1 cellular context compared by ENCODE assay signal in the genomic region with DNA sequence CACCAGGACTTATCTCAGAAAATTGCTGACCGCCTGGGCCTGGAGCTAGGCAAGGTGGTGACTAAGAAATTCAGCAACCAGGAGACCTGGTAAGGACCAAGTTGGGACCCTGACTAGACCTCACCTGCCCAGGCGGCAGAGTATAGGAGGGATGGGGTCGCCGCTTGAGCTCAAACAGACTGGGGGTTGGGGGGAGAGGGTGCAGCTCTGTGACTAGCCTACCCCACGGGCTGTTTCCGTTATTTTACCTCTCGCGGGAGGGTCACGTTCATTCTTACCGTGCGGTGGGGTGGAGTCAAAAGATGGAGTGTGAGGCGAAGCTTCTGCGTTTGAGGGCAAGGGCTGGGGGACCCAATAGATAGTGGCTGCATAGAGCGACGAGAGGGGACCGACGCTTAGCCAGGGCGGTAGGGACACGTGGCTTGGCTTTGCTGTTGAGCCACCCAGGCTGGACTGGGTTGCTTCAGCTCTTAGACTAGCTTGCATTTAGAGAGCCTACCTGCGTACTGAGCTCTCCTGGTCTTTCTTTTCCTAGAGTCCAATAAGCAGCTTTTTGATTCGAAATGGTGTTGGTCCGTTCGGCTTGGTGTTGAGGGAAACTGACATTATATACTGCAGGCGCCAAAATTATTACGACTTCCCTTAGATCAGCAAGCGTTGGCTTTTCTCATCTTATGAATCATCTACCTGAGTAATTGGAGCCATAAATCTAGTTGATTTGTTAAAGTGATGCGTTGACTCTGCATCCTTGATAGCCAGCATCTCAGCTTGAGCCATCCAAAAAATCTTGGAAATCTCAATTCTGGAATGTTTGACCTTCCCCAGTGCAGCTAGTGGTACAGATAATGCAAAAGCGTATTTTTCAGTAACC.
A peak's percentile ranks its signal among the peaks of the same experiment; 100 is the strongest.
TF ChIP-seq lines count a peak whose summit lies in the region.

No MANE protein-coding gene starts in this region.

TF ChIP-seq in K562, 482 proteins besides CTCF, POLR2A, EP300 and RAD21 (continues in another document):
- TF ChIP-seq, protein P1, sequence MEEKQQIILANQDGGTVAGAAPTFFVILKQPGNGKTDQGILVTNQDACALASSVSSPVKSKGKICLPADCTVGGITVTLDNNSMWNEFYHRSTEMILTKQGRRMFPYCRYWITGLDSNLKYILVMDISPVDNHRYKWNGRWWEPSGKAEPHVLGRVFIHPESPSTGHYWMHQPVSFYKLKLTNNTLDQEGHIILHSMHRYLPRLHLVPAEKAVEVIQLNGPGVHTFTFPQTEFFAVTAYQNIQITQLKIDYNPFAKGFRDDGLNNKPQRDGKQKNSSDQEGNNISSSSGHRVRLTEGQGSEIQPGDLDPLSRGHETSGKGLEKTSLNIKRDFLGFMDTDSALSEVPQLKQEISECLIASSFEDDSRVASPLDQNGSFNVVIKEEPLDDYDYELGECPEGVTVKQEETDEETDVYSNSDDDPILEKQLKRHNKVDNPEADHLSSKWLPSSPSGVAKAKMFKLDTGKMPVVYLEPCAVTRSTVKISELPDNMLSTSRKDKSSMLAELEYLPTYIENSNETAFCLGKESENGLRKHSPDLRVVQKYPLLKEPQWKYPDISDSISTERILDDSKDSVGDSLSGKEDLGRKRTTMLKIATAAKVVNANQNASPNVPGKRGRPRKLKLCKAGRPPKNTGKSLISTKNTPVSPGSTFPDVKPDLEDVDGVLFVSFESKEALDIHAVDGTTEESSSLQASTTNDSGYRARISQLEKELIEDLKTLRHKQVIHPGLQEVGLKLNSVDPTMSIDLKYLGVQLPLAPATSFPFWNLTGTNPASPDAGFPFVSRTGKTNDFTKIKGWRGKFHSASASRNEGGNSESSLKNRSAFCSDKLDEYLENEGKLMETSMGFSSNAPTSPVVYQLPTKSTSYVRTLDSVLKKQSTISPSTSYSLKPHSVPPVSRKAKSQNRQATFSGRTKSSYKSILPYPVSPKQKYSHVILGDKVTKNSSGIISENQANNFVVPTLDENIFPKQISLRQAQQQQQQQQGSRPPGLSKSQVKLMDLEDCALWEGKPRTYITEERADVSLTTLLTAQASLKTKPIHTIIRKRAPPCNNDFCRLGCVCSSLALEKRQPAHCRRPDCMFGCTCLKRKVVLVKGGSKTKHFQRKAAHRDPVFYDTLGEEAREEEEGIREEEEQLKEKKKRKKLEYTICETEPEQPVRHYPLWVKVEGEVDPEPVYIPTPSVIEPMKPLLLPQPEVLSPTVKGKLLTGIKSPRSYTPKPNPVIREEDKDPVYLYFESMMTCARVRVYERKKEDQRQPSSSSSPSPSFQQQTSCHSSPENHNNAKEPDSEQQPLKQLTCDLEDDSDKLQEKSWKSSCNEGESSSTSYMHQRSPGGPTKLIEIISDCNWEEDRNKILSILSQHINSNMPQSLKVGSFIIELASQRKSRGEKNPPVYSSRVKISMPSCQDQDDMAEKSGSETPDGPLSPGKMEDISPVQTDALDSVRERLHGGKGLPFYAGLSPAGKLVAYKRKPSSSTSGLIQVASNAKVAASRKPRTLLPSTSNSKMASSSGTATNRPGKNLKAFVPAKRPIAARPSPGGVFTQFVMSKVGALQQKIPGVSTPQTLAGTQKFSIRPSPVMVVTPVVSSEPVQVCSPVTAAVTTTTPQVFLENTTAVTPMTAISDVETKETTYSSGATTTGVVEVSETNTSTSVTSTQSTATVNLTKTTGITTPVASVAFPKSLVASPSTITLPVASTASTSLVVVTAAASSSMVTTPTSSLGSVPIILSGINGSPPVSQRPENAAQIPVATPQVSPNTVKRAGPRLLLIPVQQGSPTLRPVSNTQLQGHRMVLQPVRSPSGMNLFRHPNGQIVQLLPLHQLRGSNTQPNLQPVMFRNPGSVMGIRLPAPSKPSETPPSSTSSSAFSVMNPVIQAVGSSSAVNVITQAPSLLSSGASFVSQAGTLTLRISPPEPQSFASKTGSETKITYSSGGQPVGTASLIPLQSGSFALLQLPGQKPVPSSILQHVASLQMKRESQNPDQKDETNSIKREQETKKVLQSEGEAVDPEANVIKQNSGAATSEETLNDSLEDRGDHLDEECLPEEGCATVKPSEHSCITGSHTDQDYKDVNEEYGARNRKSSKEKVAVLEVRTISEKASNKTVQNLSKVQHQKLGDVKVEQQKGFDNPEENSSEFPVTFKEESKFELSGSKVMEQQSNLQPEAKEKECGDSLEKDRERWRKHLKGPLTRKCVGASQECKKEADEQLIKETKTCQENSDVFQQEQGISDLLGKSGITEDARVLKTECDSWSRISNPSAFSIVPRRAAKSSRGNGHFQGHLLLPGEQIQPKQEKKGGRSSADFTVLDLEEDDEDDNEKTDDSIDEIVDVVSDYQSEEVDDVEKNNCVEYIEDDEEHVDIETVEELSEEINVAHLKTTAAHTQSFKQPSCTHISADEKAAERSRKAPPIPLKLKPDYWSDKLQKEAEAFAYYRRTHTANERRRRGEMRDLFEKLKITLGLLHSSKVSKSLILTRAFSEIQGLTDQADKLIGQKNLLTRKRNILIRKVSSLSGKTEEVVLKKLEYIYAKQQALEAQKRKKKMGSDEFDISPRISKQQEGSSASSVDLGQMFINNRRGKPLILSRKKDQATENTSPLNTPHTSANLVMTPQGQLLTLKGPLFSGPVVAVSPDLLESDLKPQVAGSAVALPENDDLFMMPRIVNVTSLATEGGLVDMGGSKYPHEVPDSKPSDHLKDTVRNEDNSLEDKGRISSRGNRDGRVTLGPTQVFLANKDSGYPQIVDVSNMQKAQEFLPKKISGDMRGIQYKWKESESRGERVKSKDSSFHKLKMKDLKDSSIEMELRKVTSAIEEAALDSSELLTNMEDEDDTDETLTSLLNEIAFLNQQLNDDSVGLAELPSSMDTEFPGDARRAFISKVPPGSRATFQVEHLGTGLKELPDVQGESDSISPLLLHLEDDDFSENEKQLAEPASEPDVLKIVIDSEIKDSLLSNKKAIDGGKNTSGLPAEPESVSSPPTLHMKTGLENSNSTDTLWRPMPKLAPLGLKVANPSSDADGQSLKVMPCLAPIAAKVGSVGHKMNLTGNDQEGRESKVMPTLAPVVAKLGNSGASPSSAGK (IDR thresholded peaks at IDR 0.05), result peak; percentile 46
- peak; percentile 77 for TF ChIP-seq NFRKB (IDR thresholded peaks at IDR 0.05; ENCODE audit: low read depth)
- TF ChIP-seq, protein P2, sequence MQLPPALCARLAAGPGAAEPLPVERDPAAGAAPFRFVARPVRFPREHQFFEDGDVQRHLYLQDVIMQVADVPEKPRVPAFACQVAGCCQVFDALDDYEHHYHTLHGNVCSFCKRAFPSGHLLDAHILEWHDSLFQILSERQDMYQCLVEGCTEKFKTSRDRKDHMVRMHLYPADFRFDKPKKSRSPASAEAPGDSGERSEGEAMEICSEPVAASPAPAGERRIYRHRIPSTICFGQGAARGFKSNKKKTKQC (CRISPR knock-in tag; IDR thresholded peaks at IDR 0.05), result peak; percentile 47; the same call in 1 of the 2 replicates
- TF ChIP-seq ZNF695 (CRISPR knock-in tag; IDR thresholded peaks at IDR 0.05), result no peak
- TF ChIP-seq, protein P3, sequence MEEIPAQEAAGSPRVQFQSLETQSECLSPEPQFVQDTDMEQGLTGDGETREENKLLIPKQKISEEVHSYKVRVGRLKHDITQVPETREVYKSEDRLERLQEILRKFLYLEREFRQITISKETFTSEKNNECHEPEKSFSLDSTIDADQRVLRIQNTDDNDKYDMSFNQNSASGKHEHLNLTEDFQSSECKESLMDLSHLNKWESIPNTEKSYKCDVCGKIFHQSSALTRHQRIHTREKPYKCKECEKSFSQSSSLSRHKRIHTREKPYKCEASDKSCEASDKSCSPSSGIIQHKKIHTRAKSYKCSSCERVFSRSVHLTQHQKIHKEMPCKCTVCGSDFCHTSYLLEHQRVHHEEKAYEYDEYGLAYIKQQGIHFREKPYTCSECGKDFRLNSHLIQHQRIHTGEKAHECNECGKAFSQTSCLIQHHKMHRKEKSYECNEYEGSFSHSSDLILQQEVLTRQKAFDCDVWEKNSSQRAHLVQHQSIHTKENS (CRISPR knock-in tag; IDR thresholded peaks at IDR 0.05), result no peak
- TF ChIP-seq ZNF41 (CRISPR knock-in tag; conservative IDR thresholded peaks at IDR 0.05), result no peak
- TF ChIP-seq PHF8 (IDR thresholded peaks at IDR 0.05; ENCODE audit: borderline replicate concordance, low read length), result peak; percentile 30; the same call in 1 of the 2 replicates
- peak in 1 of 2 experiments; percentile 54 for TF ChIP-seq E2F6 (IDR thresholded peaks at IDR 0.05; ENCODE audit: borderline replicate concordance in 1 of 2, extremely low read depth in 1 of 2, insufficient read depth in 1 of 2, insufficient read length in 1 of 2, low read depth in 1 of 2, low read length in 1 of 2, poor library complexity in 1 of 2, severe bottlenecking in 1 of 2)
- 0 out of 2 replicates have a peak, but pooled peaks have one; percentile 5 for TF ChIP-seq RB1 (IDR thresholded peaks at IDR 0.05; ENCODE audit: low read depth)
- TF ChIP-seq MEIS2 (IDR thresholded peaks at IDR 0.05; ENCODE audit: partially characterized antibody), result peak; percentile 38
- TF ChIP-seq NR2C2 (CRISPR knock-in tag; IDR thresholded peaks at IDR 0.05), result no peak
- TF ChIP-seq NR2C2 (tag; IDR thresholded peaks at IDR 0.05), result peak; percentile 55; the same call in 1 of the 2 replicates
- peak; percentile 66; the same call in 1 of the 2 replicates for TF ChIP-seq CHD2 (IDR thresholded peaks at IDR 0.05; ENCODE audit: low read depth, low read length)
- no peak for TF ChIP-seq ZBTB8A (IDR thresholded peaks at IDR 0.05; ENCODE audit: partially characterized antibody)
- TF ChIP-seq, protein P4, sequence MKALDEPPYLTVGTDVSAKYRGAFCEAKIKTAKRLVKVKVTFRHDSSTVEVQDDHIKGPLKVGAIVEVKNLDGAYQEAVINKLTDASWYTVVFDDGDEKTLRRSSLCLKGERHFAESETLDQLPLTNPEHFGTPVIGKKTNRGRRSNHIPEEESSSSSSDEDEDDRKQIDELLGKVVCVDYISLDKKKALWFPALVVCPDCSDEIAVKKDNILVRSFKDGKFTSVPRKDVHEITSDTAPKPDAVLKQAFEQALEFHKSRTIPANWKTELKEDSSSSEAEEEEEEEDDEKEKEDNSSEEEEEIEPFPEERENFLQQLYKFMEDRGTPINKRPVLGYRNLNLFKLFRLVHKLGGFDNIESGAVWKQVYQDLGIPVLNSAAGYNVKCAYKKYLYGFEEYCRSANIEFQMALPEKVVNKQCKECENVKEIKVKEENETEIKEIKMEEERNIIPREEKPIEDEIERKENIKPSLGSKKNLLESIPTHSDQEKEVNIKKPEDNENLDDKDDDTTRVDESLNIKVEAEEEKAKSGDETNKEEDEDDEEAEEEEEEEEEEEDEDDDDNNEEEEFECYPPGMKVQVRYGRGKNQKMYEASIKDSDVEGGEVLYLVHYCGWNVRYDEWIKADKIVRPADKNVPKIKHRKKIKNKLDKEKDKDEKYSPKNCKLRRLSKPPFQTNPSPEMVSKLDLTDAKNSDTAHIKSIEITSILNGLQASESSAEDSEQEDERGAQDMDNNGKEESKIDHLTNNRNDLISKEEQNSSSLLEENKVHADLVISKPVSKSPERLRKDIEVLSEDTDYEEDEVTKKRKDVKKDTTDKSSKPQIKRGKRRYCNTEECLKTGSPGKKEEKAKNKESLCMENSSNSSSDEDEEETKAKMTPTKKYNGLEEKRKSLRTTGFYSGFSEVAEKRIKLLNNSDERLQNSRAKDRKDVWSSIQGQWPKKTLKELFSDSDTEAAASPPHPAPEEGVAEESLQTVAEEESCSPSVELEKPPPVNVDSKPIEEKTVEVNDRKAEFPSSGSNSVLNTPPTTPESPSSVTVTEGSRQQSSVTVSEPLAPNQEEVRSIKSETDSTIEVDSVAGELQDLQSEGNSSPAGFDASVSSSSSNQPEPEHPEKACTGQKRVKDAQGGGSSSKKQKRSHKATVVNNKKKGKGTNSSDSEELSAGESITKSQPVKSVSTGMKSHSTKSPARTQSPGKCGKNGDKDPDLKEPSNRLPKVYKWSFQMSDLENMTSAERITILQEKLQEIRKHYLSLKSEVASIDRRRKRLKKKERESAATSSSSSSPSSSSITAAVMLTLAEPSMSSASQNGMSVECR (CRISPR knock-in tag; IDR thresholded peaks at IDR 0.05), result 0 out of 2 replicates have a peak, but pooled peaks have one; percentile 21
- peak; percentile 17 for TF ChIP-seq HNRNPLL (IDR thresholded peaks at IDR 0.05; ENCODE audit: low read depth, low read length, poor library complexity, severe bottlenecking)
- TF ChIP-seq PML (IDR thresholded peaks at IDR 0.05; ENCODE audit: low read length), result 0 out of 2 replicates have a peak, but pooled peaks have one; percentile 15
- peak; percentile 56; the same call in 1 of the 2 replicates for TF ChIP-seq L3MBTL2 (IDR thresholded peaks at IDR 0.05)
- no peak for TF ChIP-seq TEAD2 (tag; IDR thresholded peaks at IDR 0.05)
- peak; percentile 29 to 71; a peak in 2 of 4 replicates for TF ChIP-seq MNT (conservative IDR thresholded peaks at IDR 0.05)
- peak; percentile 42; the same call in 1 of the 2 replicates for TF ChIP-seq BHLHE40 (IDR thresholded peaks at IDR 0.05; ENCODE audit: low read length)
- peak; percentile 69 for TF ChIP-seq ZFX (CRISPR knock-in tag; IDR thresholded peaks at IDR 0.05)
- TF ChIP-seq YY1 (IDR thresholded peaks at IDR 0.05; ENCODE audit: borderline replicate concordance in 1 of 3, control insufficient read depth in 1 of 3, extremely low read depth in 1 of 3, insufficient read depth in 3 of 3, insufficient read length in 1 of 3, insufficient replicate concordance in 2 of 3, low read depth in 1 of 3, low read length in 2 of 3), result peak in 1 of 3 experiments; percentile 37
- peak; percentile 11 for TF ChIP-seq POLR2G (IDR thresholded peaks at IDR 0.05; ENCODE audit: low read depth, low read length)
- TF ChIP-seq MAX (CRISPR knock-in tag; IDR thresholded peaks at IDR 0.05), result peak; percentile 44
- peak; percentile 76 for TF ChIP-seq RBFOX2 (IDR thresholded peaks at IDR 0.05; ENCODE audit: low read depth, low read length)
- peak; percentile 45 for TF ChIP-seq EP400 (IDR thresholded peaks at IDR 0.05)
- TF ChIP-seq PHB (CRISPR knock-in tag; IDR thresholded peaks at IDR 0.05), result no peak
- 0 out of 2 replicates have a peak, but pooled peaks have one; percentile 13 for TF ChIP-seq TEAD4 (IDR thresholded peaks at IDR 0.05; ENCODE audit: low read length)
- TF ChIP-seq TEAD4 (CRISPR knock-in tag; IDR thresholded peaks at IDR 0.05; ENCODE audit: borderline replicate concordance), result no peak
- TF ChIP-seq GABPB1 (CRISPR knock-in tag; IDR thresholded peaks at IDR 0.05), result 0 out of 2 replicates have a peak, but pooled peaks have one; percentile 11
